ENCODE assay signal across 1 cellular context in genomic region chr1:12617901-12618660, GRCh38.
TF ChIP-seq lines count a peak whose summit lies in the region.

Gene DHRS3, minus strand, starts transcription at chr1:12618210. Its CDS starts 862 bp downstream, at chr1:12617348.

TF ChIP-seq in HepG2, 621 proteins besides CTCF, POLR2A, EP300 and RAD21 (continued from another document and continues in another):
- TF ChIP-seq YEATS4 (CRISPR knock-in tag; IDR thresholded peaks at IDR 0.05; ENCODE audit: borderline replicate concordance) (no peak; the same call in 1 of the 2 replicates), SP5 (CRISPR knock-in tag; IDR thresholded peaks at IDR 0.05; ENCODE audit: borderline replicate concordance, low read depth) (no peak), IRF2 (CRISPR knock-in tag; IDR thresholded peaks at IDR 0.05) (peak; percentile 37; the same call in 1 of the 2 replicates), TOPORS (CRISPR knock-in tag; IDR thresholded peaks at IDR 0.05) (no peak), ZNF547 (CRISPR knock-in tag; IDR thresholded peaks at IDR 0.05) (no peak), AHDC1 (CRISPR knock-in tag; IDR thresholded peaks at IDR 0.05; ENCODE audit: borderline replicate concordance) (no peak), ZNF451 (CRISPR knock-in tag; IDR thresholded peaks at IDR 0.05) (no peak), ZNF552 (CRISPR knock-in tag; IDR thresholded peaks at IDR 0.05; ENCODE audit: borderline replicate concordance) (no peak), U2AF1 (optimal IDR thresholded peaks at IDR 0.05; ENCODE audit: low read depth, low read length) (peak; percentile 93), ZNF263 (CRISPR knock-in tag; IDR thresholded peaks at IDR 0.05) (no peak), ZSCAN5A (CRISPR knock-in tag; IDR thresholded peaks at IDR 0.05; ENCODE audit: borderline replicate concordance) (no peak), TRIM22 (IDR thresholded peaks at IDR 0.05) (no peak), SRY (CRISPR knock-in tag; IDR thresholded peaks at IDR 0.05) (peak; percentile 84; the same call in 1 of the 2 replicates), SMARCC2 (IDR thresholded peaks at IDR 0.05) (no peak), GMEB2 (CRISPR knock-in tag; IDR thresholded peaks at IDR 0.05; ENCODE audit: low read depth) (no peak), ATM (IDR thresholded peaks at IDR 0.05; ENCODE audit: borderline replicate concordance) (no peak), NCOA2 (CRISPR knock-in tag; IDR thresholded peaks at IDR 0.05) (no peak), ZNF207 (IDR thresholded peaks at IDR 0.05; ENCODE audit: borderline replicate concordance) (no peak), IRX3 (CRISPR knock-in tag; IDR thresholded peaks at IDR 0.05; ENCODE audit: borderline replicate concordance, low read depth) (no peak), DR1 (CRISPR knock-in tag; IDR thresholded peaks at IDR 0.05) (peak; percentile 45; the same call in 1 of the 2 replicates), ZMYM4 (CRISPR knock-in tag; IDR thresholded peaks at IDR 0.05) (no peak), HMG20B (CRISPR knock-in tag; conservative IDR thresholded peaks at IDR 0.05) (no peak), ZSCAN21 (CRISPR knock-in tag; IDR thresholded peaks at IDR 0.05; ENCODE audit: borderline replicate concordance) (peak; percentile 32; the same call in 1 of the 2 replicates), ZNF501 (CRISPR knock-in tag; IDR thresholded peaks at IDR 0.05) (peak; percentile 86; the same call in 1 of the 2 replicates), MYC (CRISPR knock-in tag; IDR thresholded peaks at IDR 0.05; ENCODE audit: borderline replicate concordance) (peak; percentile 47; the same call in 1 of the 2 replicates), ZBTB8A (CRISPR knock-in tag; IDR thresholded peaks at IDR 0.05; ENCODE audit: borderline replicate concordance, low read depth) (no peak), KLF15 (CRISPR knock-in tag; IDR thresholded peaks at IDR 0.05; ENCODE audit: borderline replicate concordance) (no peak), MLLT10 (CRISPR knock-in tag; IDR thresholded peaks at IDR 0.05) (no peak), ZNF280D (CRISPR knock-in tag; IDR thresholded peaks at IDR 0.05) (no peak), ZBTB42 (CRISPR knock-in tag; IDR thresholded peaks at IDR 0.05) (no peak), ZNF224 (CRISPR knock-in tag; IDR thresholded peaks at IDR 0.05) (no peak), ZBTB1 (CRISPR knock-in tag; IDR thresholded peaks at IDR 0.05; ENCODE audit: borderline replicate concordance) (no peak), TCF7 (IDR thresholded peaks at IDR 0.05; ENCODE audit: low read depth) (peak; percentile 17; the same call in 1 of the 2 replicates), MAFK (conservative IDR thresholded peaks at IDR 0.05 in 1 of 2, IDR thresholded peaks at IDR 0.05 in 1 of 2; ENCODE audit: low read length in 2 of 2) (no peak), ZNF230 (CRISPR knock-in tag; IDR thresholded peaks at IDR 0.05) (peak; percentile 51; the same call in 1 of the 2 replicates), ZBTB49 (CRISPR knock-in tag; IDR thresholded peaks at IDR 0.05; ENCODE audit: borderline replicate concordance) (no peak), JUND (CRISPR knock-in tag; IDR thresholded peaks at IDR 0.05) (no peak), PAX8 (CRISPR knock-in tag; IDR thresholded peaks at IDR 0.05; ENCODE audit: borderline replicate concordance) (0 out of 2 replicates have a peak, but pooled peaks have one; percentile 48), ZSCAN31 (CRISPR knock-in tag; IDR thresholded peaks at IDR 0.05; ENCODE audit: low read depth) (peak; percentile 13; the same call in 1 of the 2 replicates), GLI4 (CRISPR knock-in tag; IDR thresholded peaks at IDR 0.05; ENCODE audit: borderline replicate concordance) (0 out of 2 replicates have a peak, but pooled peaks have one; percentile 5), ZFP1 (CRISPR knock-in tag; IDR thresholded peaks at IDR 0.05) (no peak; the same call in 1 of the 2 replicates), PITX1 (CRISPR knock-in tag; IDR thresholded peaks at IDR 0.05) (no peak; the same call in none of the 2 replicates), SRSF4 (IDR thresholded peaks at IDR 0.05; ENCODE audit: low read depth, low read length, poor library complexity, severe bottlenecking) (no peak), ZNF331 (CRISPR knock-in tag; IDR thresholded peaks at IDR 0.05) (peak; percentile 41), ZNF558 (CRISPR knock-in tag; IDR thresholded peaks at IDR 0.05; ENCODE audit: borderline replicate concordance) (no peak; the same call in 1 of the 2 replicates), TRAFD1 (CRISPR knock-in tag; IDR thresholded peaks at IDR 0.05; ENCODE audit: borderline replicate concordance) (no peak), ZNF672 (CRISPR knock-in tag; IDR thresholded peaks at IDR 0.05) (no peak)
